ENCODE assay signal across 8 cellular contexts in the genomic region with DNA sequence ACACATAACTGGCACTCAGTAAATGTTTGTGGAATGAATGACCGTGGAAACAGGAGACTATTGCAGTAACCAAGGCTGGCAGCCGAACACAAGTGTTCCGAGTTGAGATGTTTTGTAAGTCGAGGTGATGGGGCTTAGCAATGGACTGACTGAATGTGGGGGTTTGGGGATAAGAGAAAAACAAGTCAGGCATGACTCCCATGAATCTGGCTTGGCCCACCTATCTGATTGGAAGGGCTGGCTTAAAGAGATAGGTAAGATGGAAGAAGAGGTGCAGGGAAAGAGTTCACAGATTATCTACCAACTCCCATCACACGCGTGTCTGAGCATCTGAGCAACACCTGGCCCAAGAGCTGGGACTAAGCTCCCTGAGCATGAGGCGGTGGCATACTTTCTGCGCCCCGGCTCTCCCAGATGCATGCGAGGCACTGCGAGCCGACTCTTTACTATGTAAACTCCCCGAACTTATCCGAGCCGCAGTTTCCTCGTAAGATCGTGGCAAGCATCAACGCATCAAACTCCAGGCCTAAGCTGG. TPM values are rescaled to one million over a fixed set of nuclear protein-coding genes. Genes with fewer than 3 reads are reported as not detected.
DNase-seq lines count a peak whose midpoint lies in the region; ATAC-seq and TF ChIP-seq lines count a peak whose summit lies in the region.

No MANE protein-coding gene starts in this region.

- H3K36me3 ChIP-seq in SJCRH30, result peaks cover 3% of the 10 kb centered on the region; the same call in 1 of the 2 replicates

- H3K4me3 ChIP-seq in GM12865 (ENCODE audit: low read depth, low read length) (peak overlapping the region; percentile 79), SJCRH30 (peak overlapping the region; percentile 77), retinal pigment epithelial cell (ENCODE audit: low read length) (peak overlapping the region; percentile 98)

- no peaks in the 10 kb centered on the region for H3K27me3 ChIP-seq in SJCRH30

- ATAC-seq in HG03280 (IDR thresholded peaks at IDR 0.05; ENCODE audit: unreplicated experiment), result no peak
- ATAC-seq in activated CD4-positive, CD25-positive, alpha-beta regulatory T cell treated with anti-CD3 and anti-CD28 coated beads, Interleukin-2, amount 50 U/mL, for 24 hours, result no peak

- H3K4me1 ChIP-seq in SJCRH30, result peaks cover 8% of the 10 kb centered on the region; the same call in 1 of the 2 replicates

- TF ChIP-seq CTCF in GM12865 (IDR thresholded peaks at IDR 0.05; ENCODE audit: insufficient read depth, low read depth, low read length, missing control alignments) (no peak), retinal pigment epithelial cell (conservative IDR thresholded peaks at IDR 0.05; ENCODE audit: low read depth, low read length) (no peak), GM20000 (IDR thresholded peaks at IDR 0.05; ENCODE audit: extremely low read depth, missing control alignments) (no peak)

- H3K27ac ChIP-seq in SJCRH30, result no peak overlapping the region; the same call in 1 of the 2 replicates

- H3K9me3 ChIP-seq in SJCRH30 (replicated peaks), result no peaks in the 10 kb centered on the region

- DNase-seq in GM12865 (ENCODE audit: low read depth) (no peak), SJCRH30 (no peak), fibroblast of gingiva (ENCODE audit: low read depth) (peak; percentile 15), retinal pigment epithelial cell (ENCODE audit: low read depth) (peak; percentile 45), GM20000 (ENCODE audit: low spot score) (no peak), T-helper 9 cell (no peak)

RNA-seq across cellular contexts. Expression of gene IFT20, which starts 0.5 kb away (rescaled TPM):
- total RNA-seq in SJCRH30 (2014; rRNA removed; shearing (Covaris generic)), result 28.8 and 33.2 TPM in 2 replicates

RNA-seq across cellular contexts. Expression of gene TNFAIP1, which starts 0.8 kb away (rescaled TPM):
- total RNA-seq in SJCRH30 (2014; rRNA removed; shearing (Covaris generic)), result 28.1 and 34.6 TPM in 2 replicates

RNA-seq across cellular contexts. Expression of gene TMEM97, which starts 15.7 kb away (rescaled TPM):
- 301 and 322 TPM in 2 replicates for total RNA-seq in SJCRH30 (2014; rRNA removed; shearing (Covaris generic))

RNA-seq across cellular contexts. Expression of gene POLDIP2, which starts 22.6 kb away (rescaled TPM):
- total RNA-seq in SJCRH30 (2014; rRNA removed; shearing (Covaris generic)), result 95.1 and 102 TPM in 2 replicates

RNA-seq across cellular contexts. Expression of gene SEBOX, which starts 30.3 kb away (rescaled TPM):
- not detected in 2 replicates for total RNA-seq in SJCRH30 (2014; rRNA removed; shearing (Covaris generic))

Comparison
In these comparisons a context has a peak if more than half of its experiments do, and no peak if none do; other contexts are left out.
1. DNase-seq: peak in fibroblast of gingiva (single experiment) and retinal pigment epithelial cell (single experiment); none in GM12865 (single experiment), SJCRH30 (0 of 2), GM20000 (single experiment) and T-helper 9 cell (single experiment).
2. Peak in every context shown above with its lines, with median percentiles within 50 percentile points of each other: H3K4me3 ChIP-seq.